8 cellular contexts compared by ENCODE assay signal in the genomic region with DNA sequence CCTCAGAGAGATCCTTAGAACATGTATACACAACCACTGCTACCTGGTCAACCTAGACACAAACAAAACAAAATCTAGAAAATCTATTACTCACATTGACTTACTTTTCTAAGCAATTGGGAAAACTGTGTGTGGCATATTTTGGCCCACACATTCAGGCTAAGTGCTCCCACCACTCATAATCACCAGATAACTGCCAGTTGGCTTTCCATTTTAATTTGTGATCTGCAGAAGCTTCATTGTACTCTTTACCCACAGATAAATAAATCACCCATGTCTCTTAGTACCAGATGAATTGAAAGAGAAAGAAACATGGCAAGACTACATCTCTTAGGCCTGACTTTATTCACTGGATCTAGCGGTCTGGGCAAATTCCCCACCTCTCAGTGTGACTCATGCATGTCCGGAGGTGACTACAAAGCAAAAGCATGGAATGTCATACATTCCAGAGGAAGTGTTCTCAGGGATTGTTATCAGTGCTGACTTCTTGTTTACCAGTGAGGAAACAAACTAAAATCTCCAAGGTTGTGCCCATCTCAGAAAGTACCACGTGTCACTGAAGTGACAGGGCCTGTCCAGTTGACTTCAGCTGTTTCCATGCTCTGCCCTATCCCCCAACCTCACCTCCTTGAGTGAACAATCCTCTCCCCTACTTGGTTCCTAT. TPM values are rescaled to one million over a fixed set of nuclear protein-coding genes. Genes with fewer than 3 reads are reported as not detected.
DNase-seq lines count a peak whose midpoint lies in the region; ATAC-seq, FAIRE-seq and TF ChIP-seq lines count a peak whose summit lies in the region.
"Had no signal": no experiment of that assay in that cellular context is flagged by ENCODE, and none has a peak within 500 bp of the region (broad histone marks: within the 10 kb centered on the region; RNA-seq: fewer than 3 reads in every experiment).

No MANE protein-coding gene starts in this region.

- intact Hi-C loops in HepG2 (cut with micrococcal nuclease; ENCODE audit: unreplicated experiment) = loop anchor here (5.0 kb wide), 2 partner anchors 133 to 253 kb away; a partner anchor contains a TSS
- intact Hi-C loops in uterus (cut with DNase I; ENCODE audit: low total_unique reads) = no loop called here

- 2% methylated on average over 3 of the region's 3 CpGs for WGBS in HepG2 (ENCODE audit: low lambda C conversion rate)

- no peak for TF ChIP-seq POLR2A in HepG2 (IDR thresholded peaks at IDR 0.05; ENCODE audit: insufficient read depth in 1 of 2, low read depth in 2 of 2, low read length in 2 of 2)
- no peak for TF ChIP-seq POLR2A in uterus (IDR thresholded peaks at IDR 0.05)

- peaks cover 12% of the 10 kb centered on the region for H3K9me3 Mint-ChIP-seq in chondrocyte (ENCODE audit: low read depth)
- peaks cover 9% of the 10 kb centered on the region for H3K9me3 Mint-ChIP-seq in activated CD4-positive, alpha-beta T cell treated with anti-CD3 and anti-CD28 coated beads, Interleukin-2, amount 10 ng/mL, durations not matched to agents 7 days and 5 days

- H3K4me2 ChIP-seq in HepG2 (ENCODE audit: low read depth, low read length) = peak overlapping the region; percentile 44

- H3K9me3 ChIP-seq in HUES6 (ENCODE audit: control insufficient read depth, insufficient read depth, low read depth, low read length) (no peaks in the 10 kb centered on the region; the same call in 1 of the 2 replicates), HepG2 (ENCODE audit: low read length) (no peaks in the 10 kb centered on the region), uterus (no peaks in the 10 kb centered on the region)

- H4K20me1 ChIP-seq in HepG2 (ENCODE audit: insufficient read depth, low read length) = no peaks in the 10 kb centered on the region

- TF ChIP-seq RAD21 in HepG2 (CRISPR knock-in tag; IDR thresholded peaks at IDR 0.05) = no peak

- peak; percentile 90 for FAIRE-seq in HepG2 (lab: Jason Lieb, UNC)

- H3K4me1 ChIP-seq in HUES6 (ENCODE audit: control insufficient read depth, insufficient read depth, low read length) = peaks cover 45% of the 10 kb centered on the region
- peaks cover 62% of the 10 kb centered on the region for H3K4me1 ChIP-seq in HepG2 (ENCODE audit: insufficient read depth, low read length)
- H3K4me1 ChIP-seq in uterus = peaks cover 0 to 3% of the 10 kb centered on the region in 2 donors

- no peaks in the 10 kb centered on the region for H3K27me3 Mint-ChIP-seq in chondrocyte (ENCODE audit: low read depth)
- peaks cover 48% of the 10 kb centered on the region for H3K27me3 Mint-ChIP-seq in activated CD4-positive, alpha-beta T cell treated with anti-CD3 and anti-CD28 coated beads, Interleukin-2, amount 10 ng/mL, durations not matched to agents 7 days and 5 days

- H3K27ac ChIP-seq in HUES6 (ENCODE audit: low read depth, low read length) = peak overlapping the region; percentile 80; the same call in 1 of the 2 replicates
- peak overlapping the region; percentile 83 for H3K27ac ChIP-seq in HepG2 (ENCODE audit: extremely low read length, insufficient read depth, low read length)
- peak overlapping the region; percentile 7 to 53 for H3K27ac ChIP-seq in uterus

- TSS peak; percentile 33 for BruUV-seq in HepG2 (replicated peaks; lab: Mats Ljungman, UMichigan)

- H3K36me3 Mint-ChIP-seq in chondrocyte (ENCODE audit: low read depth) = peaks cover 11% of the 10 kb centered on the region
- H3K36me3 Mint-ChIP-seq in activated CD4-positive, alpha-beta T cell treated with anti-CD3 and anti-CD28 coated beads, Interleukin-2, amount 10 ng/mL, durations not matched to agents 7 days and 5 days (ENCODE audit: low read depth) = peaks cover 1% of the 10 kb centered on the region

- H3K9ac ChIP-seq in HUES6 (ENCODE audit: low read length) = peak overlapping the region; percentile 14
- H3K9ac ChIP-seq in HepG2 (ENCODE audit: insufficient read depth, low read depth, low read length) = peak overlapping the region; percentile 61

- peaks cover 93% of the 10 kb centered on the region for H3K4me1 Mint-ChIP-seq in chondrocyte (ENCODE audit: low read depth)
- H3K4me1 Mint-ChIP-seq in activated CD4-positive, alpha-beta T cell treated with anti-CD3 and anti-CD28 coated beads, Interleukin-2, amount 10 ng/mL, durations not matched to agents 7 days and 5 days = peaks cover under 1% of the 10 kb centered on the region
- H3K4me1 Mint-ChIP-seq: central memory CD8-positive, alpha-beta T cell had no signal

- no peaks in the 10 kb centered on the region for H3K36me3 ChIP-seq in HUES6 (ENCODE audit: control insufficient read depth, insufficient read depth, low read length)
- peaks cover 1 to 5% of the 10 kb centered on the region in 2 experiments; a peak in 2 of 5 replicates for H3K36me3 ChIP-seq in HepG2 (replicated peaks in 1 of 2; ENCODE audit: control insufficient read depth in 1 of 2, insufficient read depth in 2 of 2, low read length in 2 of 2)
- no peaks in the 10 kb centered on the region for H3K36me3 ChIP-seq in uterus

- H3K27me3 ChIP-seq in HUES6 (ENCODE audit: control insufficient read depth, insufficient read depth, low read length) = no peaks in the 10 kb centered on the region
- no peaks in the 10 kb centered on the region for H3K27me3 ChIP-seq in HepG2 (ENCODE audit: control insufficient read depth in 1 of 2, insufficient read depth in 2 of 2, low read length in 2 of 2)
- H3K27me3 ChIP-seq in uterus = no peaks in the 10 kb centered on the region

- TF ChIP-seq EP300 in HepG2 (IDR thresholded peaks at IDR 0.05; ENCODE audit: low read depth in 2 of 2, low read length in 2 of 2) (peak; percentile 27 to 95; a peak in 2 of 4 replicates), HepG2 (CRISPR knock-in tag; IDR thresholded peaks at IDR 0.05; ENCODE audit: borderline replicate concordance) (peak; percentile 97)

- DNase-seq in chondrocyte (ENCODE audit: low spot score) (no peak), HepG2 (ENCODE audit: low spot score) (peak; percentile 97), uterus (no peak), NCI-H748 (lab: John Stamatoyannopoulos, UW; ENCODE audit: unreplicated experiment) (no peak), NCI-H1105 treated with DMSO at 0.1 percent for 48 hours (lab: John Stamatoyannopoulos, UW) (no peak)
- no peak for DNase-seq in activated CD4-positive, alpha-beta T cell treated with anti-CD3 and anti-CD28 coated beads, Interleukin-2, amount 10 ng/mL, durations not matched to agents 7 days and 5 days

- TF ChIP-seq CTCF in chondrocyte (IDR thresholded peaks at IDR 0.05) (no peak), HepG2 (CRISPR knock-in tag; IDR thresholded peaks at IDR 0.05) (no peak), uterus (IDR thresholded peaks at IDR 0.05) (no peak)

- peaks cover 5% of the 10 kb centered on the region for H3K79me2 ChIP-seq in HepG2 (ENCODE audit: insufficient read depth, low read length)

- POLR2A ChIA-PET in HepG2 (lab: Yijun Ruan, JAX) = interaction anchor here (1.0 to 2.0 kb wide), 5 partner anchors 10 to 252 kb away, joined by 3 to 6 read pairs (median 4); a partner anchor contains a TSS
- POLR2A ChIA-PET in activated CD4-positive, alpha-beta T cell treated with anti-CD3 and anti-CD28 coated beads, Interleukin-2, amount 10 ng/mL, durations not matched to agents 7 days and 5 days (lab: Charles Lee) = no interaction called here

- peak overlapping the region; percentile 3 for H3K4me3 Mint-ChIP-seq in chondrocyte (ENCODE audit: unreplicated experiment)
- no peak overlapping the region for H3K4me3 Mint-ChIP-seq in activated CD4-positive, alpha-beta T cell treated with anti-CD3 and anti-CD28 coated beads, Interleukin-2, amount 10 ng/mL, durations not matched to agents 7 days and 5 days
- H3K4me3 Mint-ChIP-seq: central memory CD8-positive, alpha-beta T cell had no signal

- no peak overlapping the region; the same call in 1 of the 2 replicates for H3K4me3 ChIP-seq in HUES6 (ENCODE audit: low read depth, low read length)
- H3K4me3 ChIP-seq in HepG2 (replicated peaks in 1 of 3; ENCODE audit: insufficient read depth in 1 of 3, low read depth in 2 of 3, low read length in 3 of 3) = no peak overlapping the region
- H3K4me3 ChIP-seq in uterus = no peak overlapping the region

- no peak overlapping the region for H2AFZ ChIP-seq in HepG2 (ENCODE audit: low read length)

- in situ Hi-C loops in HepG2 (cut with HindIII; ENCODE audit: extremely low pct_ligation_motif_present, low pct_unique_long_range_greater_than_20kb) = loop anchor here (5.0 to 10.0 kb wide), 2 partner anchors 136 to 248 kb away; a partner anchor contains a TSS

- H3K27ac Mint-ChIP-seq in chondrocyte (ENCODE audit: unreplicated experiment) = peak overlapping the region; percentile 96
- no peak overlapping the region for H3K27ac Mint-ChIP-seq in activated CD4-positive, alpha-beta T cell treated with anti-CD3 and anti-CD28 coated beads, Interleukin-2, amount 10 ng/mL, durations not matched to agents 7 days and 5 days

- CTCF ChIA-PET in HepG2 (lab: Yijun Ruan, JAX; ENCODE audit: low intra/inter-chr PET ratio, low total read pairs) = no interaction called here
- CTCF ChIA-PET in activated CD4-positive, alpha-beta T cell treated with anti-CD3 and anti-CD28 coated beads, Interleukin-2, amount 10 ng/mL, durations not matched to agents 7 days and 5 days (lab: Charles Lee) = interaction anchor here (0.8 kb wide), 1 partner anchor 20 kb away, joined by 3 read pairs; no protein-coding TSS in a partner anchor

- peak; percentile 97 for ATAC-seq in HepG2

RNA-seq across cellular contexts. Expression of a gene that starts 52.4 kb away (rescaled TPM):
- total RNA-seq in chondrocyte (21.9 to 26.5 TPM (median 24.9 TPM) in 3 replicates), HepG2 (2016; rRNA removed; fragmentation: Illumina TruSeq; extraction: Trizol) (14.1 and 20.0 TPM in 2 replicates), uterus (10 to 100 TPM; 15.3 to 31.9 (median 26.8) TPM)
- 4.5 and 4.9 TPM in 2 replicates for total RNA-seq in HepG2 (2016; cell fraction: cytosol; rRNA removed; fragmentation: Illumina TruSeq; extraction: Trizol; ENCODE audit: low read depth)
- total RNA-seq in HepG2 (2016; cell fraction: insoluble cytoplasmic fraction; rRNA removed; fragmentation: Illumina TruSeq; extraction: Trizol) = 13.6 and 16.8 TPM in 2 replicates
- 11.2 and 12.0 TPM in 2 replicates for total RNA-seq in HepG2 (2016; cell fraction: membrane; rRNA removed; fragmentation: Illumina TruSeq; extraction: Trizol)
- total RNA-seq in HepG2 (2016; cell fraction: nucleus; rRNA removed; fragmentation: Illumina TruSeq; extraction: Trizol) = 10.9 and 11.5 TPM in 2 replicates
- 3.7 and 3.8 TPM in 2 replicates for polyA plus RNA-seq in HepG2 (2011; rRNA removed)
- 2.7 TPM in 2 replicates for polyA plus RNA-seq in HepG2 (2011; cell fraction: cytosol; rRNA removed)
- 2.7 and 3.0 TPM in 2 replicates for polyA plus RNA-seq in HepG2 (2011; cell fraction: nucleus; rRNA removed)
- 5.5 and 6.6 TPM in 2 replicates for polyA plus RNA-seq in HepG2 (2012)
- 0.95 and 1.2 TPM in 2 replicates for polyA plus RNA-seq in HepG2 (2016; cell fraction: cytosol; fragmentation: Illumina TruSeq; extraction: Trizol; ENCODE audit: low read depth)
- 14.1 and 14.9 TPM in 2 replicates for polyA plus RNA-seq in HepG2 (2016; cell fraction: insoluble cytoplasmic fraction; fragmentation: Illumina TruSeq; extraction: Trizol; ENCODE audit: low read depth)
- polyA plus RNA-seq in HepG2 (2016; cell fraction: membrane; fragmentation: Illumina TruSeq; extraction: Trizol; ENCODE audit: low read depth) = 3.2 and 3.8 TPM in 2 replicates
- polyA plus RNA-seq in HepG2 (2016; cell fraction: nucleus; fragmentation: Illumina TruSeq; extraction: Trizol; ENCODE audit: insufficient read depth, low read depth) = 9.1 and 9.7 TPM in 2 replicates
- polyA minus RNA-seq in HepG2 (2011; rRNA and poly(A)+ RNA removed; ENCODE audit: low replicate concordance) = 6.7 and 7.6 TPM in 2 replicates
- polyA minus RNA-seq in HepG2 (2011; cell fraction: cytosol; rRNA and poly(A)+ RNA removed) = 6.9 and 7.7 TPM in 2 replicates
- 18.7 and 23.1 TPM in 2 replicates for polyA minus RNA-seq in HepG2 (2011; cell fraction: nucleus; rRNA and poly(A)+ RNA removed)
- 10 to 100 TPM; 26.3 to 29.9 TPM for total RNA-seq in activated CD4-positive, alpha-beta T cell treated with anti-CD3 and anti-CD28 coated beads, Interleukin-2, amount 10 ng/mL, durations not matched to agents 7 days and 5 days

Comparison
In these comparisons a context has a peak if more than half of its experiments do, and no peak if none do; other contexts are left out.
1. H3K27ac ChIP-seq: peak in every context shown above with its lines; median percentile 83 in HepG2; 80 in HUES6; 30 in uterus.